8 cellular contexts compared by ENCODE assay signal in genomic region chr18:31498450-31499156, GRCh38. TPM values are rescaled to one million over a fixed set of nuclear protein-coding genes. Genes with fewer than 3 reads are reported as not detected.
DNase-seq lines count a peak whose midpoint lies in the region; ATAC-seq, FAIRE-seq and TF ChIP-seq lines count a peak whose summit lies in the region.

No MANE protein-coding gene starts in this region.

- H4K8ac ChIP-seq in neuronal stem cell (ENCODE audit: low read depth, low read length), result no peak overlapping the region

- peak overlapping the region; percentile 90 for H3K23ac ChIP-seq in neuronal stem cell (ENCODE audit: low read depth, low read length, poor library complexity)

- DNase-seq in CD8-positive, alpha-beta T cell, result no peak
- peak; percentile 20 for DNase-seq in NCI-H526 treated with DMSO at 0.1 percent for 48 hours (lab: John Stamatoyannopoulos, UW)
- no peak for DNase-seq in endothelial cell of umbilical vein (ENCODE audit: low read depth, low spot score)
- DNase-seq in neuronal stem cell (ENCODE audit: low spot score), result peak; percentile 17
- DNase-seq in amygdala (lab: John Stamatoyannopoulos, UW), result no peak
- DNase-seq in SKM-1 (lab: John Stamatoyannopoulos, UW; ENCODE audit: unreplicated experiment), result no peak
- no peak for DNase-seq in hepatic stellate cell (ENCODE audit: low spot score)

- peak overlapping the region; percentile 14 for H3K4ac ChIP-seq in neuronal stem cell (ENCODE audit: low read length)

- no peak overlapping the region for H2BK12ac ChIP-seq in neuronal stem cell (ENCODE audit: low read length)

- no peaks in the 10 kb centered on the region for H3K36me3 ChIP-seq in CD8-positive, alpha-beta T cell (ENCODE audit: insufficient read depth, low read length)
- no peaks in the 10 kb centered on the region for H3K36me3 ChIP-seq in endothelial cell of umbilical vein (ENCODE audit: control insufficient read depth in 2 of 2, extremely low read depth in 1 of 2, insufficient read depth in 2 of 2, low read length in 2 of 2)
- no peaks in the 10 kb centered on the region for H3K36me3 ChIP-seq in neuronal stem cell (replicated peaks in 1 of 2; ENCODE audit: control insufficient read depth in 2 of 2, insufficient read depth in 2 of 2, low read length in 2 of 2)

- no peaks in the 10 kb centered on the region for H3K9me3 ChIP-seq in CD8-positive, alpha-beta T cell (ENCODE audit: low read length)
- H3K9me3 ChIP-seq in endothelial cell of umbilical vein (replicated peaks; ENCODE audit: control insufficient read depth, insufficient read depth, low read length), result no peaks in the 10 kb centered on the region
- H3K9me3 ChIP-seq in neuronal stem cell (replicated peaks in 1 of 2; ENCODE audit: control insufficient read depth in 2 of 2, insufficient read depth in 1 of 2, low read depth in 1 of 2, low read length in 2 of 2), result no peaks in the 10 kb centered on the region

- no peak for TF ChIP-seq POLR2A in endothelial cell of umbilical vein (IDR thresholded peaks at IDR 0.05; ENCODE audit: low read depth, low read length)

- H3K36me3 Mint-ChIP-seq in CD8-positive, alpha-beta T cell, result no peaks in the 10 kb centered on the region

- H3K9me1 ChIP-seq in endothelial cell of umbilical vein (replicated peaks; ENCODE audit: control insufficient read depth, extremely low read depth, insufficient read depth, low read length), result no peaks in the 10 kb centered on the region

- H3K4me2 ChIP-seq in endothelial cell of umbilical vein (ENCODE audit: insufficient read depth, low read length) (peak overlapping the region; percentile 30), neuronal stem cell (ENCODE audit: insufficient read depth, low read length, poor library complexity, severe bottlenecking) (peak overlapping the region; percentile 93)

- BruUV-seq in endothelial cell of umbilical vein (replicated peaks; lab: Mats Ljungman, UMichigan), result no TSS peak

- no peak for TF ChIP-seq CTCF in CD8-positive, alpha-beta T cell (IDR thresholded peaks at IDR 0.05)
- TF ChIP-seq CTCF in endothelial cell of umbilical vein (IDR thresholded peaks at IDR 0.05; ENCODE audit: extremely low read depth in 1 of 2, insufficient read depth in 1 of 2, low read depth in 1 of 2, low read length in 2 of 2), result no peak

- peak overlapping the region; percentile 67 for H3K4me3 Mint-ChIP-seq in CD8-positive, alpha-beta T cell

- peak overlapping the region; percentile 43 for H2BK5ac ChIP-seq in neuronal stem cell (ENCODE audit: low read length)

- no peak for FAIRE-seq in endothelial cell of umbilical vein (lab: Jason Lieb, UNC)

- CTCF ChIA-PET in CD8-positive, alpha-beta T cell (lab: Charles Lee), result no interaction called here
- CTCF ChIA-PET in endothelial cell of umbilical vein (lab: Charles Lee), result no interaction called here

- H2BK15ac ChIP-seq in neuronal stem cell (ENCODE audit: low read length), result peak overlapping the region; percentile 88

- H3K9ac ChIP-seq in endothelial cell of umbilical vein (replicated peaks; ENCODE audit: extremely low read depth, insufficient read depth, low read length) (no peak overlapping the region), neuronal stem cell (ENCODE audit: low read depth, low read length, poor library complexity) (peak overlapping the region; percentile 98)

- no peak overlapping the region for H3K27ac Mint-ChIP-seq in CD8-positive, alpha-beta T cell

- intact Hi-C loops in CD8-positive, alpha-beta T cell (cut with DNase I, micrococcal nuclease), result no loop called here
- intact Hi-C loops in endothelial cell of umbilical vein (cut with micrococcal nuclease), result no loop called here

- peak overlapping the region; percentile 81 for H2BK120ac ChIP-seq in neuronal stem cell (ENCODE audit: low read depth, low read length)

- H3K18ac ChIP-seq in neuronal stem cell (ENCODE audit: low read length), result peak overlapping the region; percentile 99

- no peaks in the 10 kb centered on the region for H3K79me1 ChIP-seq in neuronal stem cell (ENCODE audit: low read depth, low read length)

- POLR2A ChIA-PET in CD8-positive, alpha-beta T cell (lab: Charles Lee), result no interaction called here
- POLR2A ChIA-PET in endothelial cell of umbilical vein (lab: Charles Lee), result no interaction called here

- dilution Hi-C loops in endothelial cell of umbilical vein (cut with MboI; ENCODE audit: extremely low pct_ligation_motif_present, low sequenced_read_pairs), result no loop called here

- H2AFZ ChIP-seq in endothelial cell of umbilical vein (ENCODE audit: low read depth, low read length), result no peak overlapping the region
- H2AFZ ChIP-seq in neuronal stem cell (ENCODE audit: low read length), result peak overlapping the region; percentile 99

- no CpG with 5 or more reads among the region's 25 CpGs for WGBS in neuronal stem cell (ENCODE audit: extremely low coverage in 2 of 2, insufficient read length in 2 of 2, insufficient replicate concordance in 1 of 2), 2 donors

- peak overlapping the region; percentile 97 for H3K14ac ChIP-seq in neuronal stem cell (ENCODE audit: low read length)

- peak overlapping the region; percentile 73 for H2AK5ac ChIP-seq in neuronal stem cell (ENCODE audit: low read depth, low read length)

- no peak overlapping the region for H3K27ac ChIP-seq in CD8-positive, alpha-beta T cell (ENCODE audit: low read depth, low read length)
- no peak overlapping the region for H3K27ac ChIP-seq in endothelial cell of umbilical vein (ENCODE audit: insufficient read depth, low read depth, low read length)
- no peak overlapping the region for H3K27ac ChIP-seq in neuronal stem cell (replicated peaks; ENCODE audit: low read length)

- H4K91ac ChIP-seq in neuronal stem cell (ENCODE audit: low read depth, low read length, poor library complexity), result no peak overlapping the region

- ATAC-seq in CD8-positive, alpha-beta T cell, result no peak
- peak; percentile 12 for ATAC-seq in GM21619 (IDR thresholded peaks at IDR 0.05; ENCODE audit: unreplicated experiment)

- H3K27me3 Mint-ChIP-seq in CD8-positive, alpha-beta T cell (ENCODE audit: low read depth), result peaks cover 24% of the 10 kb centered on the region

- no peaks in the 10 kb centered on the region for H3K9me3 Mint-ChIP-seq in CD8-positive, alpha-beta T cell

- peak overlapping the region; percentile 45 for H3K4me3 ChIP-seq in CD8-positive, alpha-beta T cell (ENCODE audit: low read depth, low read length)
- H3K4me3 ChIP-seq in endothelial cell of umbilical vein (replicated peaks in 1 of 3; ENCODE audit: insufficient read depth in 1 of 3, low read depth in 1 of 3, low read length in 3 of 3) (peak overlapping the region in 1 of 3 experiments; percentile 12), neuronal stem cell (ENCODE audit: low read length in 2 of 2) (peak overlapping the region; percentile 54 to 100)

- no peaks in the 10 kb centered on the region for H3K79me2 ChIP-seq in endothelial cell of umbilical vein (ENCODE audit: control insufficient read depth, insufficient read depth, low read length)

- no peaks in the 10 kb centered on the region for H3K4me1 ChIP-seq in CD8-positive, alpha-beta T cell (ENCODE audit: insufficient read depth, low read length)
- H3K4me1 ChIP-seq in endothelial cell of umbilical vein (ENCODE audit: control insufficient read depth, extremely low read depth, insufficient read depth, low read length) (no peaks in the 10 kb centered on the region), neuronal stem cell (ENCODE audit: control insufficient read depth in 2 of 2, insufficient read depth in 1 of 2, low read depth in 1 of 2, low read length in 2 of 2) (peaks cover 0 to 4% of the 10 kb centered on the region in 2 donors)

- H3K4me1 Mint-ChIP-seq in CD8-positive, alpha-beta T cell (ENCODE audit: low read depth), result peaks cover 7% of the 10 kb centered on the region

- peaks cover 3% of the 10 kb centered on the region for H3K27me3 ChIP-seq in CD8-positive, alpha-beta T cell (ENCODE audit: insufficient read depth, low read length)
- H3K27me3 ChIP-seq in endothelial cell of umbilical vein (ENCODE audit: control insufficient read depth in 2 of 2, insufficient read depth in 2 of 2, low read length in 2 of 2) (peaks cover 17 to 31% of the 10 kb centered on the region in 2 experiments), neuronal stem cell (ENCODE audit: control insufficient read depth in 3 of 3, insufficient read depth in 3 of 3, low read depth in 1 of 3, low read length in 3 of 3) (peaks cover 0 to 63% (median 0%) of the 10 kb centered on the region in 3 experiments)

- no peaks in the 10 kb centered on the region for H4K20me1 ChIP-seq in endothelial cell of umbilical vein (replicated peaks; ENCODE audit: control insufficient read depth, extremely low read depth, insufficient read depth, low read length)

TF ChIP-seq in endothelial cell of umbilical vein, 7 proteins besides CTCF, POLR2A, EP300 and RAD21 (continues in another document):
- TF ChIP-seq MAX (IDR thresholded peaks at IDR 0.05; ENCODE audit: insufficient read depth, insufficient read length) (no peak), EZH2 (IDR thresholded peaks at IDR 0.05; ENCODE audit: borderline replicate concordance, low read depth, low read length, severe bottlenecking) (peak; percentile 45)

RNA-seq across cellular contexts. Expression of gene DSG2, which starts 0.6 kb away (rescaled TPM):
- not detected for total RNA-seq in CD8-positive, alpha-beta T cell
- 0.04 TPM in 1 of 2 replicates, not detected in the other for total RNA-seq in endothelial cell of umbilical vein
- polyA plus RNA-seq in endothelial cell of umbilical vein, result 0.04 TPM in 1 of 2 replicates, not detected in the other
- not detected in 2 replicates for polyA plus RNA-seq in endothelial cell of umbilical vein (2011; cell fraction: cytosol; rRNA removed)
- polyA plus RNA-seq in endothelial cell of umbilical vein (2011; cell fraction: nucleus; rRNA removed), result not detected in 2 replicates
- 0.03 TPM in 1 of 2 replicates, not detected in the other for polyA plus RNA-seq in endothelial cell of umbilical vein (2012)
- 0.39 and 0.98 TPM in 2 replicates for polyA minus RNA-seq in endothelial cell of umbilical vein
- polyA minus RNA-seq in endothelial cell of umbilical vein (2011; cell fraction: cytosol; rRNA and poly(A)+ RNA removed), result 26.2 TPM
- 0.05 TPM in 1 of 2 replicates, not detected in the other for polyA minus RNA-seq in endothelial cell of umbilical vein (2011; cell fraction: nucleus; rRNA and poly(A)+ RNA removed)
- polyA plus RNA-seq in neuronal stem cell (2013, experiment 1 of 2), result 26.8 TPM
- 26.8 TPM for polyA plus RNA-seq in neuronal stem cell (2013, experiment 2 of 2)

RNA-seq across cellular contexts. Expression of gene DSG3, which starts 51.1 kb away (rescaled TPM):
- total RNA-seq in CD8-positive, alpha-beta T cell, result not detected
- 0.07 TPM in 2 replicates for total RNA-seq in endothelial cell of umbilical vein
- polyA plus RNA-seq in endothelial cell of umbilical vein, result not detected in 2 replicates
- not detected in 2 replicates for polyA plus RNA-seq in endothelial cell of umbilical vein (2011; cell fraction: cytosol; rRNA removed)
- 0.03 and 0.04 TPM in 2 replicates for polyA plus RNA-seq in endothelial cell of umbilical vein (2011; cell fraction: nucleus; rRNA removed)
- polyA plus RNA-seq in endothelial cell of umbilical vein (2012), result not detected in 2 replicates
- polyA minus RNA-seq in endothelial cell of umbilical vein, result not detected in 2 replicates
- polyA minus RNA-seq in endothelial cell of umbilical vein (2011; cell fraction: cytosol; rRNA and poly(A)+ RNA removed), result not detected
- 0.05 TPM in 1 of 2 replicates, not detected in the other for polyA minus RNA-seq in endothelial cell of umbilical vein (2011; cell fraction: nucleus; rRNA and poly(A)+ RNA removed)
- polyA plus RNA-seq in neuronal stem cell (2013, experiment 1 of 2), result not detected
- not detected for polyA plus RNA-seq in neuronal stem cell (2013, experiment 2 of 2)

Comparison
In these comparisons a context has a peak if more than half of its experiments do, and no peak if none do; other contexts are left out.
1. DNase-seq: peak in NCI-H526 treated with DMSO at 0.1 percent for 48 hours (single experiment) and neuronal stem cell (single experiment); none in CD8-positive, alpha-beta T cell (0 of 7), endothelial cell of umbilical vein (single experiment), amygdala (0 of 56), SKM-1 (single experiment) and hepatic stellate cell (single experiment).